9 cellular contexts compared by ENCODE assay signal in the genomic region with DNA sequence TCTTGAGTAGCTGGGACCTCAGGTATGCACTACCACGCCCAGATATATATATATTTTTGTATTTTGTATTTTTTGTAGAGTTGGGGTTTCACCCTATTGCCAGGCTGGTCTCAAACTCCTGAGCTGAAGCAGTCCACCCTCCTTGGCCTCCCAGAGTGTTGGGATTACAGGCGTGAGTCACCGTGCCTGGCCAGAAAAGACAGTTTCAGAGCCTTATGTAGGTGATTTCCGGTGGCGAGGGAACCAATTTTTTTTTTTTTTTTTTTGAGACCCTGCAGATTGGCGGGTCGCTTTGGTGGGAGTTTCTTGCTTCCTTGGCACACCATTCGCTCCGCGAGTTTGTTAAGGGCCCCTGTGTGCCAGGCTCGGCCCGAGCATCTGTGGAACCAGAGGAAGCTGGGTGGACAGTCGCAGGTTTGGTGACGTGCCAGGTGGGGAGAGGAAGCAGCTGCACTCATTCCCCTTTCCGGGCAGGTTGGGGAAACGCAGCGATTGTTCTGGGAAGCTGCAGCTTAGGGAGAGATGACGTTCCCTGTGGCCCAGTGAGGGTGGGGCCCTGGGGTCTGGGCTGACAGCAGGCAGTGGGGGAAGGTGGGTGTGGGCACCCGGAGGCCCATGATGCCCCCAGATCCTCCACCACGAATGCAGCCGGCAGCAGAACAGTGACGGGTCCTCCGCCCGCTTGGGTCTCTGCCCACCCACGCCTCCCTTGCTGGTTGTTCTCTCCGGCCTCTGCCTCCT. TPM values are rescaled to one million over a fixed set of nuclear protein-coding genes. Genes with fewer than 3 reads are reported as not detected.
DNase-seq lines count a peak whose midpoint lies in the region; ATAC-seq and TF ChIP-seq lines count a peak whose summit lies in the region.
"Had no signal": no experiment of that assay in that cellular context is flagged by ENCODE, and none has a peak within 500 bp of the region (broad histone marks: within the 10 kb centered on the region; RNA-seq: fewer than 3 reads in every experiment).

No MANE protein-coding gene starts in this region.

- no peaks in the 10 kb centered on the region for H3K36me3 ChIP-seq in mammary epithelial cell (ENCODE audit: insufficient read depth, low read length)
- H3K36me3 ChIP-seq in uterus: no peaks in the 10 kb centered on the region

- CTCF ChIA-PET in MCF 10A (lab: Yijun Ruan, JAX): interaction anchor here (0.6 to 1.2 kb wide), 4 partner anchors 51 to 409 kb away, joined by 3 to 6 read pairs (median 4); a partner anchor contains a TSS
- CTCF ChIA-PET in mammary epithelial cell (lab: Charles Lee; ENCODE audit: low non-redundant PET): interaction anchor here (0.8 kb wide), 1 partner anchor 128 kb away, joined by 11 read pairs; no protein-coding TSS in a partner anchor

- no peaks in the 10 kb centered on the region for H3K27me3 ChIP-seq in mammary epithelial cell (ENCODE audit: insufficient read depth, low read length)
- no peaks in the 10 kb centered on the region for H3K27me3 ChIP-seq in uterus

- H3K27ac ChIP-seq in mammary epithelial cell (ENCODE audit: insufficient read depth, low read depth, low read length) (no peak overlapping the region), uterus (peak overlapping the region; percentile 69 to 80)

- H3K4me2 ChIP-seq in mammary epithelial cell (ENCODE audit: insufficient read depth, low read depth, low read length): no peak overlapping the region

- DNase-seq in MCF 10A (ENCODE audit: unreplicated experiment) (peak; percentile 93), mammary epithelial cell (no peak), iris pigment epithelial cell (ENCODE audit: low read depth) (peak; percentile 68), uterus (peak; percentile 80 to 82)
- DNase-seq: activated B cell treated with CpG ODN at 0.5 μM for 24 hours had no signal

- peaks cover 15% of the 10 kb centered on the region for H3K4me1 ChIP-seq in mammary epithelial cell (ENCODE audit: insufficient read depth, low read length)
- H3K4me1 ChIP-seq in uterus: peaks cover 0 to 50% of the 10 kb centered on the region in 2 donors

- peaks cover 55% of the 10 kb centered on the region for H3K4me1 Mint-ChIP-seq in MCF 10A (ENCODE audit: insufficient read depth, unreplicated experiment)
- peaks cover 10% of the 10 kb centered on the region for H3K4me1 Mint-ChIP-seq in activated T-helper 17 cell treated with anti-CD3 and anti-CD28 coated beads, Interleukin-2, amount 50 U/mL, for 72 hours

- TF ChIP-seq CTCF in MCF 10A (IDR thresholded peaks at IDR 0.05; ENCODE audit: unreplicated experiment): no peak
- no peak for TF ChIP-seq CTCF in mammary epithelial cell (conservative IDR thresholded peaks at IDR 0.05 in 1 of 2, IDR thresholded peaks at IDR 0.05 in 1 of 2; ENCODE audit: extremely low read depth in 1 of 2, insufficient read depth in 1 of 2, low read depth in 1 of 2, low read length in 2 of 2)
- TF ChIP-seq CTCF in uterus (IDR thresholded peaks at IDR 0.05): no peak

- H3K9me3 ChIP-seq in mammary epithelial cell (replicated peaks; ENCODE audit: insufficient read depth, low read length) (no peaks in the 10 kb centered on the region), uterus (no peaks in the 10 kb centered on the region)

- peaks cover 87% of the 10 kb centered on the region for H3K79me2 ChIP-seq in mammary epithelial cell (ENCODE audit: insufficient read depth, low read length)

- TF ChIP-seq POLR2A in uterus (IDR thresholded peaks at IDR 0.05): no peak

- BruUV-seq in MCF 10A (replicated peaks; lab: Mats Ljungman, UMichigan) (no TSS peak), mammary epithelial cell (replicated peaks; lab: Mats Ljungman, UMichigan) (no TSS peak)

- dilution Hi-C loops in mammary epithelial cell (cut with HindIII; ENCODE audit: low sequenced_read_pairs): no loop called here

- H2AFZ ChIP-seq in mammary epithelial cell (ENCODE audit: low read depth, low read length): no peak overlapping the region

- no peak overlapping the region for H3K9ac ChIP-seq in mammary epithelial cell (ENCODE audit: insufficient read depth, low read length)

- peaks cover 4% of the 10 kb centered on the region for H4K20me1 ChIP-seq in mammary epithelial cell (ENCODE audit: insufficient read depth, low read length)

- H3K27me3 Mint-ChIP-seq in MCF 10A (ENCODE audit: insufficient read depth, unreplicated experiment): no peaks in the 10 kb centered on the region
- no peaks in the 10 kb centered on the region for H3K27me3 Mint-ChIP-seq in activated T-helper 17 cell treated with anti-CD3 and anti-CD28 coated beads, Interleukin-2, amount 50 U/mL, for 72 hours
- H3K27me3 Mint-ChIP-seq: activated B cell treated with CpG ODN at 0.5 μM for 24 hours had no signal

- H3K36me3 Mint-ChIP-seq in MCF 10A (ENCODE audit: insufficient read depth, unreplicated experiment): peaks cover 6% of the 10 kb centered on the region
- H3K36me3 Mint-ChIP-seq in activated T-helper 17 cell treated with anti-CD3 and anti-CD28 coated beads, Interleukin-2, amount 50 U/mL, for 72 hours (ENCODE audit: low read depth): peaks cover 7% of the 10 kb centered on the region

- POLR2A ChIA-PET in MCF 10A (lab: Yijun Ruan, JAX): interaction anchor here (0.8 to 1.4 kb wide), 6 partner anchors 14 to 63 kb away, joined by 3 to 7 read pairs (median 4); no protein-coding TSS in a partner anchor

- intact Hi-C loops in MCF 10A (cut with micrococcal nuclease): no loop called here
- intact Hi-C loops in mammary epithelial cell (cut with micrococcal nuclease): loop anchor here (2.0 kb wide), 1 partner anchor 15 kb away; no protein-coding TSS in a partner anchor
- intact Hi-C loops in uterus (cut with DNase I; ENCODE audit: low total_unique reads): no loop called here

- no peak overlapping the region for H3K4me3 ChIP-seq in mammary epithelial cell (replicated peaks in 1 of 3; ENCODE audit: insufficient read depth in 1 of 3, low read depth in 2 of 3, low read length in 3 of 3)
- H3K4me3 ChIP-seq in uterus: peak overlapping the region in 1 of 2 donors; percentile 26

- ATAC-seq in activated T-helper 17 cell treated with anti-CD3 and anti-CD28 coated beads, Interleukin-2, amount 50 U/mL, for 72 hours (replicated peaks): no peak
- no peak for ATAC-seq in HG02623 (IDR thresholded peaks at IDR 0.05; ENCODE audit: unreplicated experiment)
- no peak for ATAC-seq in GM21447 (IDR thresholded peaks at IDR 0.05; ENCODE audit: unreplicated experiment)
- ATAC-seq in HG02763 (IDR thresholded peaks at IDR 0.05; ENCODE audit: unreplicated experiment): no peak

- 95% methylated on average over 15 of the region's 26 CpGs for WGBS in mammary epithelial cell (ENCODE audit: low coverage, missing lambda C conversion rate)

- H3K27ac Mint-ChIP-seq in MCF 10A (ENCODE audit: low read depth, unreplicated experiment): peak overlapping the region; percentile 79
- H3K27ac Mint-ChIP-seq in activated T-helper 17 cell treated with anti-CD3 and anti-CD28 coated beads, Interleukin-2, amount 50 U/mL, for 72 hours: peak overlapping the region; percentile 21
- H3K27ac Mint-ChIP-seq: activated B cell treated with CpG ODN at 0.5 μM for 24 hours had no signal

- no peaks in the 10 kb centered on the region for H3K9me3 Mint-ChIP-seq in MCF 10A (ENCODE audit: unreplicated experiment)
- no peaks in the 10 kb centered on the region for H3K9me3 Mint-ChIP-seq in activated T-helper 17 cell treated with anti-CD3 and anti-CD28 coated beads, Interleukin-2, amount 50 U/mL, for 72 hours
- H3K9me3 Mint-ChIP-seq: activated B cell treated with CpG ODN at 0.5 μM for 24 hours had no signal

- in situ Hi-C loops in mammary epithelial cell (cut with MboI; ENCODE audit: low sequenced_read_pairs in 2 of 2): no loop called here

- H3K4me3 Mint-ChIP-seq in MCF 10A (ENCODE audit: unreplicated experiment): peak overlapping the region; percentile 57
- no peak overlapping the region for H3K4me3 Mint-ChIP-seq in activated T-helper 17 cell treated with anti-CD3 and anti-CD28 coated beads, Interleukin-2, amount 50 U/mL, for 72 hours
- H3K4me3 Mint-ChIP-seq: activated B cell treated with CpG ODN at 0.5 μM for 24 hours had no signal

RNA-seq across cellular contexts. Expression of a gene that starts 25.1 kb away (rescaled TPM):
- total RNA-seq in MCF 10A (2022) (8.2 and 16.2 TPM in 2 replicates), mammary epithelial cell (10 to 100 TPM; 18.2 to 56.7 TPM), uterus (10 to 100 TPM; 12.3 to 29.6 (median 20.7) TPM)
- polyA plus RNA-seq in mammary epithelial cell: 13.2 TPM
- polyA minus RNA-seq in mammary epithelial cell: 17.3 TPM
- 10 to 100 TPM in 1 of 2 donors, 1 to 10 TPM in 1; 8.1 to 14.4 TPM for total RNA-seq in activated T-helper 17 cell treated with anti-CD3 and anti-CD28 coated beads, Interleukin-2, amount 50 U/mL, for 72 hours
